In the genomic region with DNA sequence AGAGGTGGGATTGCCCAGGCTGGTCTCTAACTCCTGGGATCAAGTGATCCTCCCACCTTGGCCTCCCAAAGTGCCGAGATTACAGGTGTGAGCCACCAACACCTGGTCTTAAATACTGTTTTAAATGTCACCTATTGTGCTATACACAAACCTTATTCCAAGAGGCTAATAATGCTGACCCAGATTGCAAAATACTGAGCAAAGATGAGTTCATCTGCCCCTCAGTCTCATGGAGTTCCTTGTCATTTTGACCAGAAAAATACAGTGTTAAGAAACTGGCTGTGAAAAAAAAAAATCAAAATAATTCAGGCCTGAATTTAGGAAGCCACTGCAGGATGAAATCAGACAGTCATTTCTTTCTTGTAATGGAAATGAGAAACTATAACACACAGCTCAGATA, we compare ENCODE assay signal across 28 cellular contexts. TPM values are rescaled to one million over a fixed set of nuclear protein-coding genes. Genes with fewer than 3 reads are reported as not detected.
A peak's percentile ranks its signal among the peaks of the same experiment; 100 is the strongest.
DNase-seq lines count a peak whose midpoint lies in the region; ATAC-seq, FAIRE-seq and TF ChIP-seq lines count a peak whose summit lies in the region.
"Had no signal": no experiment of that assay in that cellular context is flagged by ENCODE, and none has a peak within 500 bp of the region (broad histone marks: within the 10 kb centered on the region; RNA-seq: fewer than 3 reads in every experiment).

No MANE protein-coding gene starts in this region.

- H3K4me1 ChIP-seq in heart left ventricle (peaks cover 0 to 70% (median 34%) of the 10 kb centered on the region in 12 donors), esophagus muscularis mucosa (peaks cover 47 to 63% (median 53%) of the 10 kb centered on the region in 4 donors), HepG2 (ENCODE audit: insufficient read depth, low read length) (peaks cover 44% of the 10 kb centered on the region), subcutaneous abdominal adipose tissue (ENCODE audit: control insufficient read depth in 5 of 5, insufficient read depth in 5 of 5, low read length in 5 of 5) (peaks cover 0 to 37% (median 24%) of the 10 kb centered on the region in 5 donors)
- H3K4me1 ChIP-seq: HAP-1 had no signal

- CTCF ChIA-PET in HepG2 (lab: Yijun Ruan, JAX; ENCODE audit: low intra/inter-chr PET ratio, low total read pairs), result no interaction called here

- no peak for TF ChIP-seq POLR2A in heart left ventricle (IDR thresholded peaks at IDR 0.05)
- TF ChIP-seq POLR2A in esophagus muscularis mucosa (IDR thresholded peaks at IDR 0.05; ENCODE audit: low read depth), result no peak
- TF ChIP-seq POLR2A in HepG2 (IDR thresholded peaks at IDR 0.05; ENCODE audit: insufficient read depth in 1 of 2, low read depth in 2 of 2, low read length in 2 of 2), result no peak

- TF ChIP-seq CTCF in heart left ventricle (IDR thresholded peaks at IDR 0.05) (no peak), esophagus muscularis mucosa (IDR thresholded peaks at IDR 0.05) (no peak), HepG2 (CRISPR knock-in tag; IDR thresholded peaks at IDR 0.05) (no peak)

- peaks cover 97% of the 10 kb centered on the region for H3K79me2 ChIP-seq in HepG2 (ENCODE audit: insufficient read depth, low read length)

- in situ Hi-C loops in HepG2 (cut with HindIII; ENCODE audit: extremely low pct_ligation_motif_present, low pct_unique_long_range_greater_than_20kb), result no loop called here

- no peak overlapping the region for H3K4me2 ChIP-seq in HepG2 (ENCODE audit: low read depth, low read length)
- H3K4me2 ChIP-seq: BLaER1 had no signal

- H3K9ac ChIP-seq in HepG2 (ENCODE audit: insufficient read depth, low read depth, low read length) (no peak overlapping the region), subcutaneous abdominal adipose tissue (ENCODE audit: low read length in 5 of 5) (no peak overlapping the region)
- H3K9ac ChIP-seq: BLaER1 had no signal

- FAIRE-seq in HepG2 (lab: Jason Lieb, UNC), result no peak
- FAIRE-seq: GM18507 had no signal

- H3K9me3 ChIP-seq in heart left ventricle, result no peaks in the 10 kb centered on the region
- no peaks in the 10 kb centered on the region for H3K9me3 ChIP-seq in esophagus muscularis mucosa
- H3K9me3 ChIP-seq in HepG2 (ENCODE audit: low read length), result no peaks in the 10 kb centered on the region
- no peaks in the 10 kb centered on the region for H3K9me3 ChIP-seq in subcutaneous abdominal adipose tissue (ENCODE audit: control insufficient read depth in 5 of 5, low read length in 5 of 5)
- H3K9me3 ChIP-seq: HAP-1, MG63, SJCRH30 had no signal

- H2AFZ ChIP-seq in HepG2 (ENCODE audit: low read length), result no peak overlapping the region

- H3K4me3 ChIP-seq in heart left ventricle, result no peak overlapping the region
- no peak overlapping the region for H3K4me3 ChIP-seq in esophagus muscularis mucosa
- H3K4me3 ChIP-seq in HepG2 (replicated peaks in 1 of 3; ENCODE audit: insufficient read depth in 1 of 3, low read depth in 2 of 3, low read length in 3 of 3), result no peak overlapping the region
- no peak overlapping the region for H3K4me3 ChIP-seq in subcutaneous abdominal adipose tissue (ENCODE audit: low read depth in 1 of 5, low read length in 5 of 5)
- H3K4me3 ChIP-seq: BLaER1, HAP-1, MG63, SJCRH30 had no signal

- TF ChIP-seq EP300 in esophagus muscularis mucosa (IDR thresholded peaks at IDR 0.05), result no peak
- TF ChIP-seq EP300 in HepG2 (IDR thresholded peaks at IDR 0.05; ENCODE audit: low read depth in 2 of 2, low read length in 2 of 2), result no peak
- no peak for TF ChIP-seq EP300 in HepG2 (CRISPR knock-in tag; IDR thresholded peaks at IDR 0.05; ENCODE audit: borderline replicate concordance)

- DNase-seq in left ventricle myocardium superior (no peak), heart left ventricle (no peak), esophagus muscularis mucosa (ENCODE audit: extremely low spot score) (no peak), HepG2 (ENCODE audit: low spot score) (no peak), NCI-H2081 treated with DMSO at 0.1 percent for 48 hours (lab: John Stamatoyannopoulos, UW) (no peak), ecto neural progenitor cell (ENCODE audit: low spot score) (no peak)
- no peak for DNase-seq in activated naive CD4-positive, alpha-beta T cell treated with anti-CD3 and anti-CD28 coated beads, Interleukin-2, amount 50 U/mL, for 72 hours (ENCODE audit: low spot score in 2 of 2)
- DNase-seq: CD4-positive, CD25-positive, alpha-beta regulatory T cell; DMS153; DND-41; GOT3; HFFc6; IMR-90; KG1; MG63; NCI-H1092 treated with DMSO at 0.1 percent for 48 hours; NCI-H1436; NCI-H187; NCI-H2107; NCI-H524; NCI-H748 treated with DMSO at 0.1 percent for 48 hours; PC-3; SJCRH30 had no signal

- H3K36me3 ChIP-seq in heart left ventricle, result no peaks in the 10 kb centered on the region
- H3K36me3 ChIP-seq in esophagus muscularis mucosa, result no peaks in the 10 kb centered on the region
- peaks cover 0 to 3% of the 10 kb centered on the region in 2 experiments; a peak in 1 of 5 replicates for H3K36me3 ChIP-seq in HepG2 (replicated peaks in 1 of 2; ENCODE audit: control insufficient read depth in 1 of 2, insufficient read depth in 2 of 2, low read length in 2 of 2)
- no peaks in the 10 kb centered on the region for H3K36me3 ChIP-seq in subcutaneous abdominal adipose tissue (ENCODE audit: control insufficient read depth in 5 of 5, insufficient read depth in 5 of 5, low read length in 5 of 5)
- H3K36me3 ChIP-seq: BLaER1, HAP-1, MG63, SJCRH30 had no signal

- POLR2A ChIA-PET in HepG2 (lab: Yijun Ruan, JAX), result no interaction called here

- H3K27ac ChIP-seq in heart left ventricle (no peak overlapping the region), esophagus muscularis mucosa (replicated peaks in 1 of 4) (peak overlapping the region in 3 of 4 donors; percentile 0 to 46 (median 36)), HepG2 (ENCODE audit: extremely low read length, insufficient read depth, low read length) (no peak overlapping the region), subcutaneous abdominal adipose tissue (ENCODE audit: low read depth, low read length) (peak overlapping the region; percentile 26)
- H3K27ac ChIP-seq: BLaER1, SJCRH30 had no signal

- intact Hi-C loops in left ventricle myocardium superior (cut with micrococcal nuclease), result no loop called here
- intact Hi-C loops in heart left ventricle (cut with DNase I), result loop anchor here in 1 of 10 donors (5.0 kb wide), 1 partner anchor 50 kb away; no protein-coding TSS in a partner anchor
- intact Hi-C loops in esophagus muscularis mucosa (cut with DNase I), result no loop called here
- intact Hi-C loops in HepG2 (cut with micrococcal nuclease; ENCODE audit: unreplicated experiment), result no loop called here

- ATAC-seq in left ventricle myocardium superior (peak; percentile 15), heart left ventricle (no peak), HepG2 (no peak)
- ATAC-seq in activated naive CD4-positive, alpha-beta T cell treated with anti-CD3 and anti-CD28 coated beads, Interleukin-2, amount 50 U/mL, for 72 hours, result no peak
- ATAC-seq: PC-3, SK-N-SH treated with all-trans-retinoic acid at 6 μM for 48 hours had no signal

- no peak overlapping the region for H3K27ac Mint-ChIP-seq in activated naive CD4-positive, alpha-beta T cell treated with anti-CD3 and anti-CD28 coated beads, Interleukin-2, amount 50 U/mL, for 72 hours
- H3K27ac Mint-ChIP-seq: CD4-positive, CD25-positive, alpha-beta regulatory T cell; HFFc6 had no signal

- BruUV-seq in HepG2 (replicated peaks; lab: Mats Ljungman, UMichigan), result no TSS peak

- H4K20me1 ChIP-seq in HepG2 (ENCODE audit: insufficient read depth, low read length), result peaks cover 12% of the 10 kb centered on the region; the same call in 1 of the 2 replicates

- H3K27me3 ChIP-seq in heart left ventricle (no peaks in the 10 kb centered on the region), esophagus muscularis mucosa (no peaks in the 10 kb centered on the region), HepG2 (ENCODE audit: control insufficient read depth in 1 of 2, insufficient read depth in 2 of 2, low read length in 2 of 2) (no peaks in the 10 kb centered on the region), subcutaneous abdominal adipose tissue (ENCODE audit: control insufficient read depth in 5 of 5, insufficient read depth in 4 of 5, low read length in 5 of 5) (no peaks in the 10 kb centered on the region)
- H3K27me3 ChIP-seq: BLaER1, MG63, SJCRH30 had no signal

- WGBS in heart left ventricle, 4 donors, result 93 to 100% (median 98%) methylated on average over 1 of the region's 1 CpG
- 100% methylated on average over 1 of the region's 1 CpG for WGBS in esophagus muscularis mucosa
- 100% methylated on average over 1 of the region's 1 CpG for whole genome bisulfite sequencing in HepG2 (ENCODE audit: low lambda C conversion rate)

- no peak for TF ChIP-seq RAD21 in HepG2 (CRISPR knock-in tag; IDR thresholded peaks at IDR 0.05)

- no peaks in the 10 kb centered on the region for H3K9me3 Mint-ChIP-seq in activated naive CD4-positive, alpha-beta T cell treated with anti-CD3 and anti-CD28 coated beads, Interleukin-2, amount 50 U/mL, for 72 hours
- H3K9me3 Mint-ChIP-seq: HFFc6 had no signal

- no peaks in the 10 kb centered on the region for H3K36me3 Mint-ChIP-seq in activated naive CD4-positive, alpha-beta T cell treated with anti-CD3 and anti-CD28 coated beads, Interleukin-2, amount 50 U/mL, for 72 hours
- H3K36me3 Mint-ChIP-seq: CD4-positive, CD25-positive, alpha-beta regulatory T cell had no signal

RNA-seq across cellular contexts. Expression of a gene that starts 60.0 kb away (rescaled TPM):
- 116 TPM for total RNA-seq in left ventricle myocardium superior
- 100 to 1,000 TPM in 3 of 9 donors, 10 to 100 TPM in 6; 52.9 to 158 (median 85.6) TPM for total RNA-seq in heart left ventricle
- 10 to 100 TPM; 26.8 to 31.9 TPM for polyA plus RNA-seq in heart left ventricle
- total RNA-seq in esophagus muscularis mucosa, result 10 to 100 TPM; 14.2 to 32.0 (median 20.6) TPM
- 35.9 and 55.4 TPM in 2 replicates for total RNA-seq in HepG2 (2016; rRNA removed; fragmentation: Illumina TruSeq; extraction: Trizol)
- 9.8 and 11.6 TPM in 2 replicates for total RNA-seq in HepG2 (2016; cell fraction: cytosol; rRNA removed; fragmentation: Illumina TruSeq; extraction: Trizol; ENCODE audit: low read depth)
- 34.7 and 51.3 TPM in 2 replicates for total RNA-seq in HepG2 (2016; cell fraction: insoluble cytoplasmic fraction; rRNA removed; fragmentation: Illumina TruSeq; extraction: Trizol)
- 15.2 and 16.2 TPM in 2 replicates for total RNA-seq in HepG2 (2016; cell fraction: membrane; rRNA removed; fragmentation: Illumina TruSeq; extraction: Trizol)
- total RNA-seq in HepG2 (2016; cell fraction: nucleus; rRNA removed; fragmentation: Illumina TruSeq; extraction: Trizol), result 40.3 and 42.3 TPM in 2 replicates
- polyA plus RNA-seq in HepG2 (2011; rRNA removed), result 61.0 and 64.4 TPM in 2 replicates
- 51.3 and 56.0 TPM in 2 replicates for polyA plus RNA-seq in HepG2 (2011; cell fraction: cytosol; rRNA removed)
- polyA plus RNA-seq in HepG2 (2011; cell fraction: nucleus; rRNA removed), result 38.5 and 39.0 TPM in 2 replicates
- 34.3 and 36.4 TPM in 2 replicates for polyA plus RNA-seq in HepG2 (2012)
- polyA plus RNA-seq in HepG2 (2016; cell fraction: cytosol; fragmentation: Illumina TruSeq; extraction: Trizol; ENCODE audit: low read depth), result 0.92 and 0.95 TPM in 2 replicates
- 40.9 and 42.4 TPM in 2 replicates for polyA plus RNA-seq in HepG2 (2016; cell fraction: insoluble cytoplasmic fraction; fragmentation: Illumina TruSeq; extraction: Trizol; ENCODE audit: low read depth)
- polyA plus RNA-seq in HepG2 (2016; cell fraction: membrane; fragmentation: Illumina TruSeq; extraction: Trizol; ENCODE audit: low read depth), result 4.8 and 5.3 TPM in 2 replicates
- 33.6 TPM in 2 replicates for polyA plus RNA-seq in HepG2 (2016; cell fraction: nucleus; fragmentation: Illumina TruSeq; extraction: Trizol; ENCODE audit: insufficient read depth, low read depth)
- polyA minus RNA-seq in HepG2 (2011; rRNA and poly(A)+ RNA removed; ENCODE audit: low replicate concordance), result 53.3 and 125 TPM in 2 replicates
- 88.0 and 94.2 TPM in 2 replicates for polyA minus RNA-seq in HepG2 (2011; cell fraction: cytosol; rRNA and poly(A)+ RNA removed)
- 138 and 139 TPM in 2 replicates for polyA minus RNA-seq in HepG2 (2011; cell fraction: nucleus; rRNA and poly(A)+ RNA removed)
- 10 to 100 TPM; 29.6 to 30.5 TPM for total RNA-seq in activated naive CD4-positive, alpha-beta T cell treated with anti-CD3 and anti-CD28 coated beads, Interleukin-2, amount 50 U/mL, for 72 hours

Comparison
In these comparisons a context has a peak if more than half of its experiments do, and no peak if none do; other contexts are left out.
1. H3K27ac ChIP-seq: peak in esophagus muscularis mucosa (3 of 4) and subcutaneous abdominal adipose tissue (single experiment); none in heart left ventricle (0 of 12) and HepG2 (single experiment).